Comparison of ENCODE assay signal across 3 cellular contexts in the genomic region with DNA sequence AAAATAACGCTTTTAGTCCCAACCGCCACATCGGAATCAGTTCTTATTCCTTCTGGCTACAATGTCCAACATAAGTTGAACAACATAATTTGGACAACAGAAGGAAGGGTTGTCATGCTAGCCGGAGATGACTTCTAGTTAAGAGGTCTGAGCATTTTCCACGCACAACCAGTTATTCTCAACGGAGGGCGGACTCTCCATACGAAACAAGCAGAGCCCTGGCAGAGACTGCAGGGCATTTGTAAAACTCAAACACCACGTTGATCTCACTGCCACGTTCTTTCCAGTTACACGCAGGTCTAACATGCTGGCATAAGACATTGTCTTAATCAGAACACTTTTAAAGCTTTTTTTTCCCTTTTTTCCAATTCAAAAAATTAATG.
TF ChIP-seq lines count a peak whose summit lies in the region.

No MANE protein-coding gene starts in this region.

TF ChIP-seq in SK-N-SH, 30 proteins besides CTCF, POLR2A, EP300 and RAD21 (continued from another document):
- TF ChIP-seq, protein P1, sequence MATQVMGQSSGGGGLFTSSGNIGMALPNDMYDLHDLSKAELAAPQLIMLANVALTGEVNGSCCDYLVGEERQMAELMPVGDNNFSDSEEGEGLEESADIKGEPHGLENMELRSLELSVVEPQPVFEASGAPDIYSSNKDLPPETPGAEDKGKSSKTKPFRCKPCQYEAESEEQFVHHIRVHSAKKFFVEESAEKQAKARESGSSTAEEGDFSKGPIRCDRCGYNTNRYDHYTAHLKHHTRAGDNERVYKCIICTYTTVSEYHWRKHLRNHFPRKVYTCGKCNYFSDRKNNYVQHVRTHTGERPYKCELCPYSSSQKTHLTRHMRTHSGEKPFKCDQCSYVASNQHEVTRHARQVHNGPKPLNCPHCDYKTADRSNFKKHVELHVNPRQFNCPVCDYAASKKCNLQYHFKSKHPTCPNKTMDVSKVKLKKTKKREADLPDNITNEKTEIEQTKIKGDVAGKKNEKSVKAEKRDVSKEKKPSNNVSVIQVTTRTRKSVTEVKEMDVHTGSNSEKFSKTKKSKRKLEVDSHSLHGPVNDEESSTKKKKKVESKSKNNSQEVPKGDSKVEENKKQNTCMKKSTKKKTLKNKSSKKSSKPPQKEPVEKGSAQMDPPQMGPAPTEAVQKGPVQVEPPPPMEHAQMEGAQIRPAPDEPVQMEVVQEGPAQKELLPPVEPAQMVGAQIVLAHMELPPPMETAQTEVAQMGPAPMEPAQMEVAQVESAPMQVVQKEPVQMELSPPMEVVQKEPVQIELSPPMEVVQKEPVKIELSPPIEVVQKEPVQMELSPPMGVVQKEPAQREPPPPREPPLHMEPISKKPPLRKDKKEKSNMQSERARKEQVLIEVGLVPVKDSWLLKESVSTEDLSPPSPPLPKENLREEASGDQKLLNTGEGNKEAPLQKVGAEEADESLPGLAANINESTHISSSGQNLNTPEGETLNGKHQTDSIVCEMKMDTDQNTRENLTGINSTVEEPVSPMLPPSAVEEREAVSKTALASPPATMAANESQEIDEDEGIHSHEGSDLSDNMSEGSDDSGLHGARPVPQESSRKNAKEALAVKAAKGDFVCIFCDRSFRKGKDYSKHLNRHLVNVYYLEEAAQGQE (IDR thresholded peaks at IDR 0.05; ENCODE audit: low read depth, low read length), result no peak
- no peak for TF ChIP-seq TCF12 (IDR thresholded peaks at IDR 0.05)
- no peak for TF ChIP-seq JUND (IDR thresholded peaks at IDR 0.05)
- TF ChIP-seq YY1 (IDR thresholded peaks at IDR 0.05; ENCODE audit: low read depth), result no peak
- TF ChIP-seq CHD2 (IDR thresholded peaks at IDR 0.05; ENCODE audit: low read length, partially characterized antibody), result no peak
- TF ChIP-seq FOXJ3 (CRISPR knock-in tag; IDR thresholded peaks at IDR 0.05), result no peak
- no peak for TF ChIP-seq RCOR1 (IDR thresholded peaks at IDR 0.05; ENCODE audit: low read length)
- no peak for TF ChIP-seq TAF1 (IDR thresholded peaks at IDR 0.05; ENCODE audit: borderline replicate concordance, low read depth, low read length)
- no peak for TF ChIP-seq MEF2A (IDR thresholded peaks at IDR 0.05; ENCODE audit: borderline replicate concordance, low read depth)
- no peak for TF ChIP-seq RXRA (IDR thresholded peaks at IDR 0.05; ENCODE audit: borderline replicate concordance, low read depth)
- TF ChIP-seq GATA2 (CRISPR knock-in tag; IDR thresholded peaks at IDR 0.05), result no peak
- no peak for TF ChIP-seq ELF1 (IDR thresholded peaks at IDR 0.05)
- TF ChIP-seq, protein P2, sequence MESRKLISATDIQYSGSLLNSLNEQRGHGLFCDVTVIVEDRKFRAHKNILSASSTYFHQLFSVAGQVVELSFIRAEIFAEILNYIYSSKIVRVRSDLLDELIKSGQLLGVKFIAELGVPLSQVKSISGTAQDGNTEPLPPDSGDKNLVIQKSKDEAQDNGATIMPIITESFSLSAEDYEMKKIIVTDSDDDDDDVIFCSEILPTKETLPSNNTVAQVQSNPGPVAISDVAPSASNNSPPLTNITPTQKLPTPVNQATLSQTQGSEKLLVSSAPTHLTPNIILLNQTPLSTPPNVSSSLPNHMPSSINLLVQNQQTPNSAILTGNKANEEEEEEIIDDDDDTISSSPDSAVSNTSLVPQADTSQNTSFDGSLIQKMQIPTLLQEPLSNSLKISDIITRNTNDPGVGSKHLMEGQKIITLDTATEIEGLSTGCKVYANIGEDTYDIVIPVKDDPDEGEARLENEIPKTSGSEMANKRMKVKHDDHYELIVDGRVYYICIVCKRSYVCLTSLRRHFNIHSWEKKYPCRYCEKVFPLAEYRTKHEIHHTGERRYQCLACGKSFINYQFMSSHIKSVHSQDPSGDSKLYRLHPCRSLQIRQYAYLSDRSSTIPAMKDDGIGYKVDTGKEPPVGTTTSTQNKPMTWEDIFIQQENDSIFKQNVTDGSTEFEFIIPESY (IDR thresholded peaks at IDR 0.05; ENCODE audit: borderline replicate concordance, low read depth), result no peak
- no peak for TF ChIP-seq TEAD4 (IDR thresholded peaks at IDR 0.05; ENCODE audit: borderline replicate concordance, insufficient read depth)

TF ChIP-seq in SK-N-SH treated with all-trans-retinoic acid at 6 μM for 48 hours, 23 proteins besides CTCF, POLR2A, EP300 and RAD21 (continued from another document and continues in another):
- TF ChIP-seq, protein P3, sequence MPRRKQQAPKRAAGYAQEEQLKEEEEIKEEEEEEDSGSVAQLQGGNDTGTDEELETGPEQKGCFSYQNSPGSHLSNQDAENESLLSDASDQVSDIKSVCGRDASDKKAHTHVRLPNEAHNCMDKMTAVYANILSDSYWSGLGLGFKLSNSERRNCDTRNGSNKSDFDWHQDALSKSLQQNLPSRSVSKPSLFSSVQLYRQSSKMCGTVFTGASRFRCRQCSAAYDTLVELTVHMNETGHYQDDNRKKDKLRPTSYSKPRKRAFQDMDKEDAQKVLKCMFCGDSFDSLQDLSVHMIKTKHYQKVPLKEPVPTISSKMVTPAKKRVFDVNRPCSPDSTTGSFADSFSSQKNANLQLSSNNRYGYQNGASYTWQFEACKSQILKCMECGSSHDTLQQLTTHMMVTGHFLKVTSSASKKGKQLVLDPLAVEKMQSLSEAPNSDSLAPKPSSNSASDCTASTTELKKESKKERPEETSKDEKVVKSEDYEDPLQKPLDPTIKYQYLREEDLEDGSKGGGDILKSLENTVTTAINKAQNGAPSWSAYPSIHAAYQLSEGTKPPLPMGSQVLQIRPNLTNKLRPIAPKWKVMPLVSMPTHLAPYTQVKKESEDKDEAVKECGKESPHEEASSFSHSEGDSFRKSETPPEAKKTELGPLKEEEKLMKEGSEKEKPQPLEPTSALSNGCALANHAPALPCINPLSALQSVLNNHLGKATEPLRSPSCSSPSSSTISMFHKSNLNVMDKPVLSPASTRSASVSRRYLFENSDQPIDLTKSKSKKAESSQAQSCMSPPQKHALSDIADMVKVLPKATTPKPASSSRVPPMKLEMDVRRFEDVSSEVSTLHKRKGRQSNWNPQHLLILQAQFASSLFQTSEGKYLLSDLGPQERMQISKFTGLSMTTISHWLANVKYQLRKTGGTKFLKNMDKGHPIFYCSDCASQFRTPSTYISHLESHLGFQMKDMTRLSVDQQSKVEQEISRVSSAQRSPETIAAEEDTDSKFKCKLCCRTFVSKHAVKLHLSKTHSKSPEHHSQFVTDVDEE (CRISPR knock-in tag; IDR thresholded peaks at IDR 0.05), result no peak
- TF ChIP-seq, protein P4, sequence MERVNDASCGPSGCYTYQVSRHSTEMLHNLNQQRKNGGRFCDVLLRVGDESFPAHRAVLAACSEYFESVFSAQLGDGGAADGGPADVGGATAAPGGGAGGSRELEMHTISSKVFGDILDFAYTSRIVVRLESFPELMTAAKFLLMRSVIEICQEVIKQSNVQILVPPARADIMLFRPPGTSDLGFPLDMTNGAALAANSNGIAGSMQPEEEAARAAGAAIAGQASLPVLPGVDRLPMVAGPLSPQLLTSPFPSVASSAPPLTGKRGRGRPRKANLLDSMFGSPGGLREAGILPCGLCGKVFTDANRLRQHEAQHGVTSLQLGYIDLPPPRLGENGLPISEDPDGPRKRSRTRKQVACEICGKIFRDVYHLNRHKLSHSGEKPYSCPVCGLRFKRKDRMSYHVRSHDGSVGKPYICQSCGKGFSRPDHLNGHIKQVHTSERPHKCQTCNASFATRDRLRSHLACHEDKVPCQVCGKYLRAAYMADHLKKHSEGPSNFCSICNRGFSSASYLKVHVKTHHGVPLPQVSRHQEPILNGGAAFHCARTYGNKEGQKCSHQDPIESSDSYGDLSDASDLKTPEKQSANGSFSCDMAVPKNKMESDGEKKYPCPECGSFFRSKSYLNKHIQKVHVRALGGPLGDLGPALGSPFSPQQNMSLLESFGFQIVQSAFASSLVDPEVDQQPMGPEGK (CRISPR knock-in tag; IDR thresholded peaks at IDR 0.05; ENCODE audit: borderline replicate concordance), result no peak
- no peak for TF ChIP-seq ESRRG (CRISPR knock-in tag; IDR thresholded peaks at IDR 0.05)
- TF ChIP-seq CSDC2 (CRISPR knock-in tag; IDR thresholded peaks at IDR 0.05), result no peak
- no peak for TF ChIP-seq ZFP3 (CRISPR knock-in tag; IDR thresholded peaks at IDR 0.05)
- TF ChIP-seq GLIS3 (CRISPR knock-in tag; IDR thresholded peaks at IDR 0.05), result no peak
- no peak for TF ChIP-seq ARNTL (CRISPR knock-in tag; IDR thresholded peaks at IDR 0.05; ENCODE audit: borderline replicate concordance, low read depth)
- no peak for TF ChIP-seq SNAI2 (CRISPR knock-in tag; IDR thresholded peaks at IDR 0.05)
- TF ChIP-seq ZC3H10 (CRISPR knock-in tag; IDR thresholded peaks at IDR 0.05), result no peak
- TF ChIP-seq, protein P5, sequence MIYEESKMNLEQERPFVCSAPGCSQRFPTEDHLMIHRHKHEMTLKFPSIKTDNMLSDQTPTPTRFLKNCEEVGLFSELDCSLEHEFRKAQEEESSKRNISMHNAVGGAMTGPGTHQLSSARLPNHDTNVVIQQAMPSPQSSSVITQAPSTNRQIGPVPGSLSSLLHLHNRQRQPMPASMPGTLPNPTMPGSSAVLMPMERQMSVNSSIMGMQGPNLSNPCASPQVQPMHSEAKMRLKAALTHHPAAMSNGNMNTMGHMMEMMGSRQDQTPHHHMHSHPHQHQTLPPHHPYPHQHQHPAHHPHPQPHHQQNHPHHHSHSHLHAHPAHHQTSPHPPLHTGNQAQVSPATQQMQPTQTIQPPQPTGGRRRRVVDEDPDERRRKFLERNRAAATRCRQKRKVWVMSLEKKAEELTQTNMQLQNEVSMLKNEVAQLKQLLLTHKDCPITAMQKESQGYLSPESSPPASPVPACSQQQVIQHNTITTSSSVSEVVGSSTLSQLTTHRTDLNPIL (CRISPR knock-in tag; IDR thresholded peaks at IDR 0.05; ENCODE audit: low read depth), result no peak
- no peak for TF ChIP-seq ZNF8 (CRISPR knock-in tag; IDR thresholded peaks at IDR 0.05)

TF ChIP-seq in GM23338, 12 proteins besides CTCF, POLR2A, EP300 and RAD21:
- TF ChIP-seq, protein P6, sequence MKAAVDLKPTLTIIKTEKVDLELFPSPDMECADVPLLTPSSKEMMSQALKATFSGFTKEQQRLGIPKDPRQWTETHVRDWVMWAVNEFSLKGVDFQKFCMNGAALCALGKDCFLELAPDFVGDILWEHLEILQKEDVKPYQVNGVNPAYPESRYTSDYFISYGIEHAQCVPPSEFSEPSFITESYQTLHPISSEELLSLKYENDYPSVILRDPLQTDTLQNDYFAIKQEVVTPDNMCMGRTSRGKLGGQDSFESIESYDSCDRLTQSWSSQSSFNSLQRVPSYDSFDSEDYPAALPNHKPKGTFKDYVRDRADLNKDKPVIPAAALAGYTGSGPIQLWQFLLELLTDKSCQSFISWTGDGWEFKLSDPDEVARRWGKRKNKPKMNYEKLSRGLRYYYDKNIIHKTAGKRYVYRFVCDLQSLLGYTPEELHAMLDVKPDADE (IDR thresholded peaks at IDR 0.05), result no peak
- TF ChIP-seq NANOG (IDR thresholded peaks at IDR 0.05; ENCODE audit: borderline replicate concordance) (no peak), CREB1 (CRISPR knock-in tag; IDR thresholded peaks at IDR 0.05; ENCODE audit: low read depth) (no peak), JUNB (IDR thresholded peaks at IDR 0.05; ENCODE audit: unreplicated experiment) (no peak), ZNF114 (CRISPR knock-in tag; IDR thresholded peaks at IDR 0.05) (no peak), ZNF331 (CRISPR knock-in tag; IDR thresholded peaks at IDR 0.05; ENCODE audit: low read depth) (no peak), EZH2 (IDR thresholded peaks at IDR 0.05; ENCODE audit: low read depth, unreplicated experiment) (no peak)
- TF ChIP-seq, protein P7, sequence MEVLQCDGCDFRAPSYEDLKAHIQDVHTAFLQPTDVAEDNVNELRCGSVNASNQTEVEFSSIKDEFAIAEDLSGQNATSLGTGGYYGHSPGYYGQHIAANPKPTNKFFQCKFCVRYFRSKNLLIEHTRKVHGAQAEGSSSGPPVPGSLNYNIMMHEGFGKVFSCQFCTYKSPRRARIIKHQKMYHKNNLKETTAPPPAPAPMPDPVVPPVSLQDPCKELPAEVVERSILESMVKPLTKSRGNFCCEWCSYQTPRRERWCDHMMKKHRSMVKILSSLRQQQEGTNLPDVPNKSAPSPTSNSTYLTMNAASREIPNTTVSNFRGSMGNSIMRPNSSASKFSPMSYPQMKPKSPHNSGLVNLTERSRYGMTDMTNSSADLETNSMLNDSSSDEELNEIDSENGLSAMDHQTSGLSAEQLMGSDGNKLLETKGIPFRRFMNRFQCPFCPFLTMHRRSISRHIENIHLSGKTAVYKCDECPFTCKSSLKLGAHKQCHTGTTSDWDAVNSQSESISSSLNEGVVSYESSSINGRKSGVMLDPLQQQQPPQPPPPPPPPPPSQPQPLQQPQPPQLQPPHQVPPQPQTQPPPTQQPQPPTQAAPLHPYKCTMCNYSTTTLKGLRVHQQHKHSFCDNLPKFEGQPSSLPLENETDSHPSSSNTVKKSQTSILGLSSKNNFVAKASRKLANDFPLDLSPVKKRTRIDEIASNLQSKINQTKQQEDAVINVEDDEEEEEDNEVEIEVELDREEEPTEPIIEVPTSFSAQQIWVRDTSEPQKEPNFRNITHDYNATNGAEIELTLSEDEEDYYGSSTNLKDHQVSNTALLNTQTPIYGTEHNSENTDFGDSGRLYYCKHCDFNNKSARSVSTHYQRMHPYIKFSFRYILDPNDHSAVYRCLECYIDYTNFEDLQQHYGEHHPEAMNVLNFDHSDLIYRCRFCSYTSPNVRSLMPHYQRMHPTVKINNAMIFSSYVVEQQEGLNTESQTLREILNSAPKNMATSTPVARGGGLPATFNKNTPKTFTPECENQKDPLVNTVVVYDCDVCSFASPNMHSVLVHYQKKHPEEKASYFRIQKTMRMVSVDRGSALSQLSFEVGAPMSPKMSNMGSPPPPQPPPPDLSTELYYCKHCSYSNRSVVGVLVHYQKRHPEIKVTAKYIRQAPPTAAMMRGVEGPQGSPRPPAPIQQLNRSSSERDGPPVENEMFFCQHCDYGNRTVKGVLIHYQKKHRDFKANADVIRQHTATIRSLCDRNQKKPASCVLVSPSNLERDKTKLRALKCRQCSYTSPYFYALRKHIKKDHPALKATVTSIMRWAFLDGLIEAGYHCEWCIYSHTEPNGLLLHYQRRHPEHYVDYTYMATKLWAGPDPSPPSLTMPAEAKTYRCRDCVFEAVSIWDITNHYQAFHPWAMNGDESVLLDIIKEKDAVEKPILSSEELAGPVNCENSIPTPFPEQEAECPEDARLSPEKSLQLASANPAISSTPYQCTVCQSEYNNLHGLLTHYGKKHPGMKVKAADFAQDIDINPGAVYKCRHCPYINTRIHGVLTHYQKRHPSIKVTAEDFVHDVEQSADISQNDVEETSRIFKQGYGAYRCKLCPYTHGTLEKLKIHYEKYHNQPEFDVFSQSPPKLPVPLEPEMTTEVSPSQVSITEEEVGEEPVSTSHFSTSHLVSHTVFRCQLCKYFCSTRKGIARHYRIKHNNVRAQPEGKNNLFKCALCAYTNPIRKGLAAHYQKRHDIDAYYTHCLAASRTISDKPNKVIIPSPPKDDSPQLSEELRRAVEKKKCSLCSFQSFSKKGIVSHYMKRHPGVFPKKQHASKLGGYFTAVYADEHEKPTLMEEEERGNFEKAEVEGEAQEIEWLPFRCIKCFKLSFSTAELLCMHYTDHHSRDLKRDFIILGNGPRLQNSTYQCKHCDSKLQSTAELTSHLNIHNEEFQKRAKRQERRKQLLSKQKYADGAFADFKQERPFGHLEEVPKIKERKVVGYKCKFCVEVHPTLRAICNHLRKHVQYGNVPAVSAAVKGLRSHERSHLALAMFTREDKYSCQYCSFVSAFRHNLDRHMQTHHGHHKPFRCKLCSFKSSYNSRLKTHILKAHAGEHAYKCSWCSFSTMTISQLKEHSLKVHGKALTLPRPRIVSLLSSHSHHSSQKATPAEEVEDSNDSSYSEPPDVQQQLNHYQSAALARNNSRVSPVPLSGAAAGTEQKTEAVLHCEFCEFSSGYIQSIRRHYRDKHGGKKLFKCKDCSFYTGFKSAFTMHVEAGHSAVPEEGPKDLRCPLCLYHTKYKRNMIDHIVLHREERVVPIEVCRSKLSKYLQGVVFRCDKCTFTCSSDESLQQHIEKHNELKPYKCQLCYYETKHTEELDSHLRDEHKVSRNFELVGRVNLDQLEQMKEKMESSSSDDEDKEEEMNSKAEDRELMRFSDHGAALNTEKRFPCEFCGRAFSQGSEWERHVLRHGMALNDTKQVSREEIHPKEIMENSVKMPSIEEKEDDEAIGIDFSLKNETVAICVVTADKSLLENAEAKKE (CRISPR knock-in tag; IDR thresholded peaks at IDR 0.05), result no peak
